In the genomic region with DNA sequence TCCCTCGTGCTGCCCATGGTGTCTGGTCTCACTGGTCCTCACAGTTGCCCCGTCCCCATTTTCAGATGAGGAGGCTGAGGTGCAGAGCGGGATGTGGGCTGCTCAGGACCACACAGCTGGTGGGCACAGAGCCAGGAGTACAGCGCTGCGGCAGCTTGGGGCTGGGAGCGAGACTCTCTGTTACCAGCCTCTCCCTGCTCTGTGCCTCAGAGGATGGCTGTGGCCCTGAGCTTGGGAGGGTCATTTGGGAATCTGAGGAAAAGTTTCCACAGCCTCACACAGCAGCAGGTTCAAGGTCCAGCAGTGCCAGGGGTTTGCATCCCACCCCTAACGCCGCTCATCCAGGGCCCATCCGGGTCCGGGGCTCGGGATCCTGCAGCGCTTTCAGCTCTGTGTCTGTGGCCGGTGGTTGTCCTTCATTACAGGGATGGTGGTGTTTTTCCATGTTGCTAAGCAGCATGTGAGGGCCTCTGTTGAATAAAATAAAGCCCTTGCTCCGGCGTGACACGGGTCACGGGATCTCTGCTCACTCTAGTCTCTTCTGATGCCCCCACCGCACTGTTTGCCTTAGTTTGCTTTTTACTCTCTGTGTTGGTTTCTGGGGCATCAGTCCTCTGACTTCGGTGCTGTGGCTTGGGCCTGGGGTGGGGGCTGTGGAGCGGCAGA, we compare ENCODE assay signal across 1 cellular context.
TF ChIP-seq lines count a peak whose summit lies in the region.

No MANE protein-coding gene starts in this region.

TF ChIP-seq in HepG2, 621 proteins besides CTCF, POLR2A, EP300 and RAD21 (continued from another document and continues in another):
- TF ChIP-seq, protein P1, sequence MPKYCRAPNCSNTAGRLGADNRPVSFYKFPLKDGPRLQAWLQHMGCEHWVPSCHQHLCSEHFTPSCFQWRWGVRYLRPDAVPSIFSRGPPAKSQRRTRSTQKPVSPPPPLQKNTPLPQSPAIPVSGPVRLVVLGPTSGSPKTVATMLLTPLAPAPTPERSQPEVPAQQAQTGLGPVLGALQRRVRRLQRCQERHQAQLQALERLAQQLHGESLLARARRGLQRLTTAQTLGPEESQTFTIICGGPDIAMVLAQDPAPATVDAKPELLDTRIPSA (CRISPR knock-in tag; IDR thresholded peaks at IDR 0.05; ENCODE audit: borderline replicate concordance) = no peak
- TF ChIP-seq, protein P2, sequence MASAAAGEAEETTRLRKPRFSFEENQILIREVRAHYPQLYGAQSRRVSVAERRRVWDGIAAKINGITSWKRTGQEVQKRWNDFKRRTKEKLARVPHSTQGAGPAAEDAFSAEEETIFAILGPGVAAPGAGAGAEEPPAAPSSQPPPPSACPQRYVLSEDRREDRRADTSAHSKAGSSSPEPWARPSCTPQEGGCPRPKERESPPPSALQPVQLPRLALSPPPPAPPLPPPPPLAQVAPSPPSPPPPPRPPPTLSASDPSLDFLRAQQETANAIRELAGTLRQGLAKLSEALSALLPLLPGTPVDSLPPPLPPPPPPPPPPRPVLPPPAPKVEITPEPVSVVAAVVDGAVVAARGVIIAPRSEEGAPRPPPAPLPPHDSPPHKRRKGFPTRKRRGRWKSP (CRISPR knock-in tag; IDR thresholded peaks at IDR 0.05) = peak; percentile 10; the same call in 1 of the 2 replicates
- TF ChIP-seq ZKSCAN1 (IDR thresholded peaks at IDR 0.05; ENCODE audit: low read length) = no peak
- TF ChIP-seq ZNF496 (CRISPR knock-in tag; IDR thresholded peaks at IDR 0.05; ENCODE audit: insufficient replicate concordance) = no peak
- no peak for TF ChIP-seq MZF1 (CRISPR knock-in tag; IDR thresholded peaks at IDR 0.05; ENCODE audit: borderline replicate concordance)
- TF ChIP-seq, protein P3, sequence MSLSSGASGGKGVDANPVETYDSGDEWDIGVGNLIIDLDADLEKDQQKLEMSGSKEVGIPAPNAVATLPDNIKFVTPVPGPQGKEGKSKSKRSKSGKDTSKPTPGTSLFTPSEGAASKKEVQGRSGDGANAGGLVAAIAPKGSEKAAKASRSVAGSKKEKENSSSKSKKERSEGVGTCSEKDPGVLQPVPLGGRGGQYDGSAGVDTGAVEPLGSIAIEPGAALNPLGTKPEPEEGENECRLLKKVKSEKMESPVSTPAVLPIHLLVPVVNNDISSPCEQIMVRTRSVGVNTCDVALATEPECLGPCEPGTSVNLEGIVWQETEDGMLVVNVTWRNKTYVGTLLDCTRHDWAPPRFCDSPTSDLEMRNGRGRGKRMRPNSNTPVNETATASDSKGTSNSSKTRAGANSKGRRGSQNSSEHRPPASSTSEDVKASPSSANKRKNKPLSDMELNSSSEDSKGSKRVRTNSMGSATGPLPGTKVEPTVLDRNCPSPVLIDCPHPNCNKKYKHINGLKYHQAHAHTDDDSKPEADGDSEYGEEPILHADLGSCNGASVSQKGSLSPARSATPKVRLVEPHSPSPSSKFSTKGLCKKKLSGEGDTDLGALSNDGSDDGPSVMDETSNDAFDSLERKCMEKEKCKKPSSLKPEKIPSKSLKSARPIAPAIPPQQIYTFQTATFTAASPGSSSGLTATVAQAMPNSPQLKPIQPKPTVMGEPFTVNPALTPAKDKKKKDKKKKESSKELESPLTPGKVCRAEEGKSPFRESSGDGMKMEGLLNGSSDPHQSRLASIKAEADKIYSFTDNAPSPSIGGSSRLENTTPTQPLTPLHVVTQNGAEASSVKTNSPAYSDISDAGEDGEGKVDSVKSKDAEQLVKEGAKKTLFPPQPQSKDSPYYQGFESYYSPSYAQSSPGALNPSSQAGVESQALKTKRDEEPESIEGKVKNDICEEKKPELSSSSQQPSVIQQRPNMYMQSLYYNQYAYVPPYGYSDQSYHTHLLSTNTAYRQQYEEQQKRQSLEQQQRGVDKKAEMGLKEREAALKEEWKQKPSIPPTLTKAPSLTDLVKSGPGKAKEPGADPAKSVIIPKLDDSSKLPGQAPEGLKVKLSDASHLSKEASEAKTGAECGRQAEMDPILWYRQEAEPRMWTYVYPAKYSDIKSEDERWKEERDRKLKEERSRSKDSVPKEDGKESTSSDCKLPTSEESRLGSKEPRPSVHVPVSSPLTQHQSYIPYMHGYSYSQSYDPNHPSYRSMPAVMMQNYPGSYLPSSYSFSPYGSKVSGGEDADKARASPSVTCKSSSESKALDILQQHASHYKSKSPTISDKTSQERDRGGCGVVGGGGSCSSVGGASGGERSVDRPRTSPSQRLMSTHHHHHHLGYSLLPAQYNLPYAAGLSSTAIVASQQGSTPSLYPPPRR (CRISPR knock-in tag; IDR thresholded peaks at IDR 0.05; ENCODE audit: borderline replicate concordance) = peak; percentile 45; the same call in 1 of the 2 replicates
- TF ChIP-seq CHD2 (IDR thresholded peaks at IDR 0.05; ENCODE audit: low read depth, low read length) = no peak
- 0 out of 2 replicates have a peak, but pooled peaks have one; percentile 18 for TF ChIP-seq PPARG (CRISPR knock-in tag; conservative IDR thresholded peaks at IDR 0.05)
- TF ChIP-seq ZFP82 (CRISPR knock-in tag; IDR thresholded peaks at IDR 0.05; ENCODE audit: borderline replicate concordance) = no peak
- TF ChIP-seq E2F5 (CRISPR knock-in tag; conservative IDR thresholded peaks at IDR 0.05) = no peak
- TF ChIP-seq ZMYM2 (CRISPR knock-in tag; IDR thresholded peaks at IDR 0.05) = no peak
- TF ChIP-seq, protein P4, sequence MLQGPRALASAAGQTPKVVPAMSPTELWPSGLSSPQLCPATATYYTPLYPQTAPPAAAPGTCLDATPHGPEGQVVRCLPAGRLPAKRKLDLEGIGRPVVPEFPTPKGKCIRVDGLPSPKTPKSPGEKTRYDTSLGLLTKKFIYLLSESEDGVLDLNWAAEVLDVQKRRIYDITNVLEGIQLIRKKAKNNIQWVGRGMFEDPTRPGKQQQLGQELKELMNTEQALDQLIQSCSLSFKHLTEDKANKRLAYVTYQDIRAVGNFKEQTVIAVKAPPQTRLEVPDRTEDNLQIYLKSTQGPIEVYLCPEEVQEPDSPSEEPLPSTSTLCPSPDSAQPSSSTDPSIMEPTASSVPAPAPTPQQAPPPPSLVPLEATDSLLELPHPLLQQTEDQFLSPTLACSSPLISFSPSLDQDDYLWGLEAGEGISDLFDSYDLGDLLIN (CRISPR knock-in tag; IDR thresholded peaks at IDR 0.05; ENCODE audit: borderline replicate concordance) = no peak
- 0 out of 2 replicates have a peak, but pooled peaks have one; percentile 45 for TF ChIP-seq ZNF891 (CRISPR knock-in tag; IDR thresholded peaks at IDR 0.05)
- TF ChIP-seq ATM (IDR thresholded peaks at IDR 0.05; ENCODE audit: borderline replicate concordance) = no peak
- TF ChIP-seq SMC3 (IDR thresholded peaks at IDR 0.05; ENCODE audit: low read length) = no peak
- TF ChIP-seq ZNF367 (CRISPR knock-in tag; IDR thresholded peaks at IDR 0.05; ENCODE audit: borderline replicate concordance) = no peak
- peak; percentile 34; the same call in 1 of the 2 replicates for TF ChIP-seq IRF2 (CRISPR knock-in tag; IDR thresholded peaks at IDR 0.05)
- peak; percentile 17; the same call in 1 of the 2 replicates for TF ChIP-seq RXRB (CRISPR knock-in tag; IDR thresholded peaks at IDR 0.05; ENCODE audit: borderline replicate concordance)
- TF ChIP-seq ZNF883 (CRISPR knock-in tag; IDR thresholded peaks at IDR 0.05; ENCODE audit: not compliant biosample characterization) = no peak
- peak; percentile 49; the same call in 1 of the 2 replicates for TF ChIP-seq SIN3A (IDR thresholded peaks at IDR 0.05; ENCODE audit: borderline replicate concordance, low read depth, low read length)
- peak; percentile 69; the same call in 1 of the 2 replicates for TF ChIP-seq ZNF746 (CRISPR knock-in tag; IDR thresholded peaks at IDR 0.05)
- TF ChIP-seq MEIS1 (CRISPR knock-in tag; IDR thresholded peaks at IDR 0.05; ENCODE audit: borderline replicate concordance) = 0 out of 2 replicates have a peak, but pooled peaks have one; percentile 38
- TF ChIP-seq, protein P5, sequence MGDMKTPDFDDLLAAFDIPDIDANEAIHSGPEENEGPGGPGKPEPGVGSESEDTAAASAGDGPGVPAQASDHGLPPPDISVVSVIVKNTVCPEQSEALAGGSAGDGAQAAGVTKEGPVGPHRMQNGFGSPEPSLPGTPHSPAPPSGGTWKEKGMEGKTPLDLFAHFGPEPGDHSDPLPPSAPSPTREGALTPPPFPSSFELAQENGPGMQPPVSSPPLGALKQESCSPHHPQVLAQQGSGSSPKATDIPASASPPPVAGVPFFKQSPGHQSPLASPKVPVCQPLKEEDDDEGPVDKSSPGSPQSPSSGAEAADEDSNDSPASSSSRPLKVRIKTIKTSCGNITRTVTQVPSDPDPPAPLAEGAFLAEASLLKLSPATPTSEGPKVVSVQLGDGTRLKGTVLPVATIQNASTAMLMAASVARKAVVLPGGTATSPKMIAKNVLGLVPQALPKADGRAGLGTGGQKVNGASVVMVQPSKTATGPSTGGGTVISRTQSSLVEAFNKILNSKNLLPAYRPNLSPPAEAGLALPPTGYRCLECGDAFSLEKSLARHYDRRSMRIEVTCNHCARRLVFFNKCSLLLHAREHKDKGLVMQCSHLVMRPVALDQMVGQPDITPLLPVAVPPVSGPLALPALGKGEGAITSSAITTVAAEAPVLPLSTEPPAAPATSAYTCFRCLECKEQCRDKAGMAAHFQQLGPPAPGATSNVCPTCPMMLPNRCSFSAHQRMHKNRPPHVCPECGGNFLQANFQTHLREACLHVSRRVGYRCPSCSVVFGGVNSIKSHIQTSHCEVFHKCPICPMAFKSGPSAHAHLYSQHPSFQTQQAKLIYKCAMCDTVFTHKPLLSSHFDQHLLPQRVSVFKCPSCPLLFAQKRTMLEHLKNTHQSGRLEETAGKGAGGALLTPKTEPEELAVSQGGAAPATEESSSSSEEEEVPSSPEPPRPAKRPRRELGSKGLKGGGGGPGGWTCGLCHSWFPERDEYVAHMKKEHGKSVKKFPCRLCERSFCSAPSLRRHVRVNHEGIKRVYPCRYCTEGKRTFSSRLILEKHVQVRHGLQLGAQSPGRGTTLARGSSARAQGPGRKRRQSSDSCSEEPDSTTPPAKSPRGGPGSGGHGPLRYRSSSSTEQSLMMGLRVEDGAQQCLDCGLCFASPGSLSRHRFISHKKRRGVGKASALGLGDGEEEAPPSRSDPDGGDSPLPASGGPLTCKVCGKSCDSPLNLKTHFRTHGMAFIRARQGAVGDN (CRISPR knock-in tag; IDR thresholded peaks at IDR 0.05) = peak; percentile 80
- TF ChIP-seq, protein P6, sequence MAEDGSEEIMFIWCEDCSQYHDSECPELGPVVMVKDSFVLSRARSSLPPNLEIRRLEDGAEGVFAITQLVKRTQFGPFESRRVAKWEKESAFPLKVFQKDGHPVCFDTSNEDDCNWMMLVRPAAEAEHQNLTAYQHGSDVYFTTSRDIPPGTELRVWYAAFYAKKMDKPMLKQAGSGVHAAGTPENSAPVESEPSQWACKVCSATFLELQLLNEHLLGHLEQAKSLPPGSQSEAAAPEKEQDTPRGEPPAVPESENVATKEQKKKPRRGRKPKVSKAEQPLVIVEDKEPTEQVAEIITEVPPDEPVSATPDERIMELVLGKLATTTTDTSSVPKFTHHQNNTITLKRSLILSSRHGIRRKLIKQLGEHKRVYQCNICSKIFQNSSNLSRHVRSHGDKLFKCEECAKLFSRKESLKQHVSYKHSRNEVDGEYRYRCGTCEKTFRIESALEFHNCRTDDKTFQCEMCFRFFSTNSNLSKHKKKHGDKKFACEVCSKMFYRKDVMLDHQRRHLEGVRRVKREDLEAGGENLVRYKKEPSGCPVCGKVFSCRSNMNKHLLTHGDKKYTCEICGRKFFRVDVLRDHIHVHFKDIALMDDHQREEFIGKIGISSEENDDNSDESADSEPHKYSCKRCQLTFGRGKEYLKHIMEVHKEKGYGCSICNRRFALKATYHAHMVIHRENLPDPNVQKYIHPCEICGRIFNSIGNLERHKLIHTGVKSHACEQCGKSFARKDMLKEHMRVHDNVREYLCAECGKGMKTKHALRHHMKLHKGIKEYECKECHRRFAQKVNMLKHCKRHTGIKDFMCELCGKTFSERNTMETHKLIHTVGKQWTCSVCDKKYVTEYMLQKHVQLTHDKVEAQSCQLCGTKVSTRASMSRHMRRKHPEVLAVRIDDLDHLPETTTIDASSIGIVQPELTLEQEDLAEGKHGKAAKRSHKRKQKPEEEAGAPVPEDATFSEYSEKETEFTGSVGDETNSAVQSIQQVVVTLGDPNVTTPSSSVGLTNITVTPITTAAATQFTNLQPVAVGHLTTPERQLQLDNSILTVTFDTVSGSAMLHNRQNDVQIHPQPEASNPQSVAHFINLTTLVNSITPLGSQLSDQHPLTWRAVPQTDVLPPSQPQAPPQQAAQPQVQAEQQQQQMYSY (CRISPR knock-in tag; IDR thresholded peaks at IDR 0.05) = peak; percentile 56; the same call in 1 of the 2 replicates
- TF ChIP-seq, protein P7, sequence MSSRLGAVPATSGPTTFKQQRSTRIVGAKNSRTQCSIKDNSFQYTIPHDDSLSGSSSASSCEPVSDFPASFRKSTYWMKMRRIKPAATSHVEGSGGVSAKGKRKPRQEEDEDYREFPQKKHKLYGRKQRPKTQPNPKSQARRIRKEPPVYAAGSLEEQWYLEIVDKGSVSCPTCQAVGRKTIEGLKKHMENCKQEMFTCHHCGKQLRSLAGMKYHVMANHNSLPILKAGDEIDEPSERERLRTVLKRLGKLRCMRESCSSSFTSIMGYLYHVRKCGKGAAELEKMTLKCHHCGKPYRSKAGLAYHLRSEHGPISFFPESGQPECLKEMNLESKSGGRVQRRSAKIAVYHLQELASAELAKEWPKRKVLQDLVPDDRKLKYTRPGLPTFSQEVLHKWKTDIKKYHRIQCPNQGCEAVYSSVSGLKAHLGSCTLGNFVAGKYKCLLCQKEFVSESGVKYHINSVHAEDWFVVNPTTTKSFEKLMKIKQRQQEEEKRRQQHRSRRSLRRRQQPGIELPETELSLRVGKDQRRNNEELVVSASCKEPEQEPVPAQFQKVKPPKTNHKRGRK (CRISPR knock-in tag; IDR thresholded peaks at IDR 0.05) = no peak
- TF ChIP-seq CCDC6 (CRISPR knock-in tag; IDR thresholded peaks at IDR 0.05) = no peak
- no peak for TF ChIP-seq JUNB (CRISPR knock-in tag; IDR thresholded peaks at IDR 0.05; ENCODE audit: borderline replicate concordance)
- TF ChIP-seq CC2D1A (CRISPR knock-in tag; IDR thresholded peaks at IDR 0.05) = no peak
- TF ChIP-seq PHF8 (CRISPR knock-in tag; IDR thresholded peaks at IDR 0.05) = peak; percentile 42; the same call in 1 of the 2 replicates
- 0 out of 2 replicates have a peak, but pooled peaks have one; percentile 10 for TF ChIP-seq NFYB (CRISPR knock-in tag; IDR thresholded peaks at IDR 0.05)
- no peak for TF ChIP-seq ZNF879 (CRISPR knock-in tag; IDR thresholded peaks at IDR 0.05)
- TF ChIP-seq ARNT2 (CRISPR knock-in tag; IDR thresholded peaks at IDR 0.05; ENCODE audit: low read depth) = peak; percentile 46
- TF ChIP-seq MAZ (IDR thresholded peaks at IDR 0.05; ENCODE audit: borderline replicate concordance, low read depth, low read length) = 0 out of 2 replicates have a peak, but pooled peaks have one; percentile 55
- TF ChIP-seq MAZ (CRISPR knock-in tag; IDR thresholded peaks at IDR 0.05; ENCODE audit: low read depth) = no peak
- TF ChIP-seq ZNF335 (CRISPR knock-in tag; IDR thresholded peaks at IDR 0.05) = no peak
- no peak for TF ChIP-seq KAT2B (IDR thresholded peaks at IDR 0.05; ENCODE audit: borderline replicate concordance, low read depth, low read length)
- no peak for TF ChIP-seq NFE2 (CRISPR knock-in tag; IDR thresholded peaks at IDR 0.05)
- TF ChIP-seq ZNF451 (CRISPR knock-in tag; IDR thresholded peaks at IDR 0.05) = no peak
- no peak for TF ChIP-seq ZNF383 (CRISPR knock-in tag; IDR thresholded peaks at IDR 0.05; ENCODE audit: borderline replicate concordance)
